ENCODE assay signal across 10 cellular contexts in the genomic region with DNA sequence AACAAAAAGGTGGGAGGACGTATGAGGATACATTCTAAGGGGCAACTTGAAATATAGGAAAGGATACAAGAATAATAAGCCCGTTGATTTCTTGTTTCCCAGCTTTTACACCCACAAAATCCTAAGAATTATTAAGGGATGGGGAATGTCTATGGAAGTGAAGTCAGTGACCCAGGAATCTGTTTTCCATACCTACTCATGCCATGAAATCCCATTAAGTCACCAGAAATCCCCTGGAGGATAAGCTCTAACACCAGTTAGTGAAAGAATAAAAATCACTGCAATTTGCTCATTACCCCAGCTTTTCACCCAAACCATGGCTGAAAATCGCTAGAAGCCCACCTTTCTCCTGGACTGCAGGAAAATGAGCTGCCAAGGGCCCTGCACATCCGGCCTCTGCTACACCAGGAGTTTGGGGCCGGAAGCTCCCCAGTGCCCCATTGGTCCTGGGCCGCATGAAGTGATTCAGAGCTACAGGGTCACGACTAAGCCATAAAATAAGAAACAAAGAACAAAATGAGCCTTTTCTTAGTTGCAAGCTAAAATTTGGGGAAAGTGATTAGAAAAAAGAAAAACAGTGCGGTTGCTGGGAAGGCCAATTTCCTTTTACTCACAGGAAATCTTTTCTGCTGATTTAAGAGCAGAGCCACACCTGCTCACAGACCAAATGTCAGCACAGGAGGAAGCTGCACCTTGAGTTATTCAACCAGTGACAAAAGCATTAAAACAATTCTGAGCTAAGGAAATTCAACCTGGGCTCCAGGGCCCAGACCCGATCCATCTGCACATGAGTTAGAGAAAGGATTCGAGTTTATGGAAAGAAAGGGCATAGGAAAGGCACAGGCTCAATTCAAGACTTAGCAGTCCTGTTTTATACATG. TPM values are rescaled to one million over a fixed set of nuclear protein-coding genes. Genes with fewer than 3 reads are reported as not detected.
A peak's percentile ranks its signal among the peaks of the same experiment; 100 is the strongest.
DNase-seq lines count a peak whose midpoint lies in the region; ATAC-seq and TF ChIP-seq lines count a peak whose summit lies in the region.
"Had no signal": no experiment of that assay in that cellular context is flagged by ENCODE, and none has a peak within 500 bp of the region (broad histone marks: within the 10 kb centered on the region; RNA-seq: fewer than 3 reads in every experiment).

No MANE protein-coding gene starts in this region.

- no peaks in the 10 kb centered on the region for H3K27me3 Mint-ChIP-seq in T-helper 17 cell

- no peak for TF ChIP-seq CTCF in HEK293 (tag by site-specific recombination; IDR thresholded peaks at IDR 0.05)
- TF ChIP-seq CTCF in esophagus squamous epithelium (IDR thresholded peaks at IDR 0.05) = no peak
- TF ChIP-seq CTCF in gastrocnemius medialis (IDR thresholded peaks at IDR 0.05 in 4 of 5, conservative IDR thresholded peaks at IDR 0.05 in 1 of 5) = no peak

- TF ChIP-seq POLR2A in esophagus squamous epithelium (IDR thresholded peaks at IDR 0.05) = no peak
- no peak for TF ChIP-seq POLR2A in gastrocnemius medialis (IDR thresholded peaks at IDR 0.05)

- intact Hi-C loops in esophagus squamous epithelium (cut with DNase I) (no loop called here), gastrocnemius medialis (cut with DNase I; ENCODE audit: low total_unique reads) (no loop called here)

- H3K9me3 ChIP-seq in HEK293 (ENCODE audit: control insufficient read depth, insufficient read depth, low read depth, low read length) = no peaks in the 10 kb centered on the region
- H3K9me3 ChIP-seq in T-helper 17 cell (ENCODE audit: control insufficient read depth, low read length, poor library complexity, severe bottlenecking) = no peaks in the 10 kb centered on the region
- no peaks in the 10 kb centered on the region for H3K9me3 ChIP-seq in esophagus squamous epithelium
- no peaks in the 10 kb centered on the region for H3K9me3 ChIP-seq in gastrocnemius medialis

- WGBS in esophagus squamous epithelium, 2 donors = 78 to 86% methylated on average over 9 to 10 of the region's 10 CpGs

- POLR2A ChIA-PET in HEK293 (lab: Yijun Ruan, JAX) = no interaction called here

- H3K4me3 Mint-ChIP-seq in T-helper 17 cell = peak overlapping the region; percentile 60

- CTCF ChIA-PET in HEK293 (lab: Yijun Ruan, JAX) = interaction anchor here (0.6 to 0.7 kb wide), 2 partner anchors 16 to 456 kb away, joined by 3 to 4 read pairs; no protein-coding TSS in a partner anchor

- H3K27me3 ChIP-seq in esophagus squamous epithelium = no peaks in the 10 kb centered on the region
- no peaks in the 10 kb centered on the region for H3K27me3 ChIP-seq in gastrocnemius medialis

- H3K27ac Mint-ChIP-seq in T-helper 17 cell = peak overlapping the region; percentile 93

- peaks cover 2% of the 10 kb centered on the region for H3K36me3 Mint-ChIP-seq in T-helper 17 cell (ENCODE audit: low read depth)

- H3K4me1 ChIP-seq in HEK293 (ENCODE audit: control insufficient read depth, insufficient read depth, low read length) (no peaks in the 10 kb centered on the region), esophagus squamous epithelium (peaks cover 5 to 77% (median 37%) of the 10 kb centered on the region in 3 donors), gastrocnemius medialis (peaks cover 94 to 95% of the 10 kb centered on the region in 2 donors)

- in situ Hi-C loops in gastrocnemius medialis (cut with MboI; ENCODE audit: low sequenced_read_pairs in 4 of 4) = loop anchor here in 1 of 4 donors (25.0 kb wide), 1 partner anchor 500 kb away; a partner anchor contains a TSS

- ATAC-seq in T-helper 17 cell (peak; percentile 75), gastrocnemius medialis (no peak), GM18511 (IDR thresholded peaks at IDR 0.05; ENCODE audit: unreplicated experiment) (no peak), SK-N-SH treated with all-trans-retinoic acid at 6 μM for 48 hours (no peak)

- DNase-seq in T-helper 17 cell (no peak), esophagus squamous epithelium (lab: John Stamatoyannopoulos, UW) (no peak), gastrocnemius medialis (no peak), SIG-M5 (lab: John Stamatoyannopoulos, UW) (no peak)
- DNase-seq in activated effector memory CD4-positive, alpha-beta T cell treated with anti-CD3 and anti-CD28 coated beads, Interleukin-2, amount 50 U/mL, for 16 hours = no peak
- DNase-seq: activated CD4-positive, CD25-positive, alpha-beta regulatory T cell treated with anti-CD3 and anti-CD28 coated beads, Interleukin-2, amount 50 U/mL, for 72 hours; NCI-H187 treated with DMSO at 0.1 percent for 48 hours had no signal

- peaks cover 47% of the 10 kb centered on the region for H3K4me1 Mint-ChIP-seq in T-helper 17 cell

- H3K36me3 ChIP-seq in HEK293 (ENCODE audit: control insufficient read depth in 2 of 2, insufficient read depth in 1 of 2, low read length in 2 of 2) = no peaks in the 10 kb centered on the region
- peaks cover 0 to 18% (median 0%) of the 10 kb centered on the region in 3 donors for H3K36me3 ChIP-seq in esophagus squamous epithelium
- no peaks in the 10 kb centered on the region for H3K36me3 ChIP-seq in gastrocnemius medialis

- H3K4me3 ChIP-seq in HEK293 (ENCODE audit: low read depth, low read length) (no peak overlapping the region), esophagus squamous epithelium (no peak overlapping the region), gastrocnemius medialis (no peak overlapping the region)

- H3K27ac ChIP-seq in HEK293 (ENCODE audit: extremely low read depth, low read depth, low read length) = no peak overlapping the region
- peak overlapping the region; percentile 12 to 79 (median 55) for H3K27ac ChIP-seq in esophagus squamous epithelium
- peak overlapping the region; percentile 91 to 93 (median 92) for H3K27ac ChIP-seq in gastrocnemius medialis

TF ChIP-seq in HEK293, 187 proteins besides CTCF, POLR2A, EP300 and RAD21:
- TF ChIP-seq ZEB2 (tag by site-specific recombination; IDR thresholded peaks at IDR 0.05) (no peak), PRDM1 (tag by site-specific recombination; IDR thresholded peaks at IDR 0.05) (peak; percentile 64)

TF ChIP-seq in SK-N-SH treated with all-trans-retinoic acid at 6 μM for 48 hours, 23 proteins besides CTCF, POLR2A, EP300 and RAD21 (continues in another document):
- TF ChIP-seq OSR1 (CRISPR knock-in tag; IDR thresholded peaks at IDR 0.05) (no peak), RARB (CRISPR knock-in tag; IDR thresholded peaks at IDR 0.05) (no peak), ISL1 (CRISPR knock-in tag; IDR thresholded peaks at IDR 0.05) (no peak), GLIS3 (CRISPR knock-in tag; IDR thresholded peaks at IDR 0.05) (no peak), ZNF565 (CRISPR knock-in tag; conservative IDR thresholded peaks at IDR 0.05; ENCODE audit: low read depth) (no peak), PPARA (CRISPR knock-in tag; IDR thresholded peaks at IDR 0.05; ENCODE audit: borderline replicate concordance) (no peak), ZNF8 (CRISPR knock-in tag; IDR thresholded peaks at IDR 0.05) (no peak), ZNF70 (CRISPR knock-in tag; IDR thresholded peaks at IDR 0.05) (no peak), ZFP30 (CRISPR knock-in tag; IDR thresholded peaks at IDR 0.05) (no peak), TCF4 (CRISPR knock-in tag; IDR thresholded peaks at IDR 0.05; ENCODE audit: borderline replicate concordance) (no peak), ZFP3 (CRISPR knock-in tag; IDR thresholded peaks at IDR 0.05) (no peak)
- TF ChIP-seq, protein P1, sequence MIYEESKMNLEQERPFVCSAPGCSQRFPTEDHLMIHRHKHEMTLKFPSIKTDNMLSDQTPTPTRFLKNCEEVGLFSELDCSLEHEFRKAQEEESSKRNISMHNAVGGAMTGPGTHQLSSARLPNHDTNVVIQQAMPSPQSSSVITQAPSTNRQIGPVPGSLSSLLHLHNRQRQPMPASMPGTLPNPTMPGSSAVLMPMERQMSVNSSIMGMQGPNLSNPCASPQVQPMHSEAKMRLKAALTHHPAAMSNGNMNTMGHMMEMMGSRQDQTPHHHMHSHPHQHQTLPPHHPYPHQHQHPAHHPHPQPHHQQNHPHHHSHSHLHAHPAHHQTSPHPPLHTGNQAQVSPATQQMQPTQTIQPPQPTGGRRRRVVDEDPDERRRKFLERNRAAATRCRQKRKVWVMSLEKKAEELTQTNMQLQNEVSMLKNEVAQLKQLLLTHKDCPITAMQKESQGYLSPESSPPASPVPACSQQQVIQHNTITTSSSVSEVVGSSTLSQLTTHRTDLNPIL (CRISPR knock-in tag; IDR thresholded peaks at IDR 0.05; ENCODE audit: low read depth) = no peak
- TF ChIP-seq, protein P2, sequence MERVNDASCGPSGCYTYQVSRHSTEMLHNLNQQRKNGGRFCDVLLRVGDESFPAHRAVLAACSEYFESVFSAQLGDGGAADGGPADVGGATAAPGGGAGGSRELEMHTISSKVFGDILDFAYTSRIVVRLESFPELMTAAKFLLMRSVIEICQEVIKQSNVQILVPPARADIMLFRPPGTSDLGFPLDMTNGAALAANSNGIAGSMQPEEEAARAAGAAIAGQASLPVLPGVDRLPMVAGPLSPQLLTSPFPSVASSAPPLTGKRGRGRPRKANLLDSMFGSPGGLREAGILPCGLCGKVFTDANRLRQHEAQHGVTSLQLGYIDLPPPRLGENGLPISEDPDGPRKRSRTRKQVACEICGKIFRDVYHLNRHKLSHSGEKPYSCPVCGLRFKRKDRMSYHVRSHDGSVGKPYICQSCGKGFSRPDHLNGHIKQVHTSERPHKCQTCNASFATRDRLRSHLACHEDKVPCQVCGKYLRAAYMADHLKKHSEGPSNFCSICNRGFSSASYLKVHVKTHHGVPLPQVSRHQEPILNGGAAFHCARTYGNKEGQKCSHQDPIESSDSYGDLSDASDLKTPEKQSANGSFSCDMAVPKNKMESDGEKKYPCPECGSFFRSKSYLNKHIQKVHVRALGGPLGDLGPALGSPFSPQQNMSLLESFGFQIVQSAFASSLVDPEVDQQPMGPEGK (CRISPR knock-in tag; IDR thresholded peaks at IDR 0.05; ENCODE audit: borderline replicate concordance) = no peak
- TF ChIP-seq, protein P3, sequence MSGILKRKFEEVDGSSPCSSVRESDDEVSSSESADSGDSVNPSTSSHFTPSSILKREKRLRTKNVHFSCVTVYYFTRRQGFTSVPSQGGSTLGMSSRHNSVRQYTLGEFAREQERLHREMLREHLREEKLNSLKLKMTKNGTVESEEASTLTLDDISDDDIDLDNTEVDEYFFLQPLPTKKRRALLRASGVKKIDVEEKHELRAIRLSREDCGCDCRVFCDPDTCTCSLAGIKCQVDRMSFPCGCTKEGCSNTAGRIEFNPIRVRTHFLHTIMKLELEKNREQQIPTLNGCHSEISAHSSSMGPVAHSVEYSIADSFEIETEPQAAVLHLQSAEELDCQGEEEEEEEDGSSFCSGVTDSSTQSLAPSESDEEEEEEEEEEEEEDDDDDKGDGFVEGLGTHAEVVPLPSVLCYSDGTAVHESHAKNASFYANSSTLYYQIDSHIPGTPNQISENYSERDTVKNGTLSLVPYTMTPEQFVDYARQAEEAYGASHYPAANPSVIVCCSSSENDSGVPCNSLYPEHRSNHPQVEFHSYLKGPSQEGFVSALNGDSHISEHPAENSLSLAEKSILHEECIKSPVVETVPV (CRISPR knock-in tag; IDR thresholded peaks at IDR 0.05) = no peak

RNA-seq across cellular contexts. Expression of a gene that starts 40.3 kb away (rescaled TPM):
- total RNA-seq in T-helper 17 cell (10 to 100 TPM; 36.9 to 42.9 TPM), esophagus squamous epithelium (10 to 100 TPM; 17.8 to 37.9 (median 29.3) TPM), gastrocnemius medialis (10 to 100 TPM; 30.5 to 77.4 (median 58.9) TPM)
